ENCODE assay signal across 21 cellular contexts in the genomic region with DNA sequence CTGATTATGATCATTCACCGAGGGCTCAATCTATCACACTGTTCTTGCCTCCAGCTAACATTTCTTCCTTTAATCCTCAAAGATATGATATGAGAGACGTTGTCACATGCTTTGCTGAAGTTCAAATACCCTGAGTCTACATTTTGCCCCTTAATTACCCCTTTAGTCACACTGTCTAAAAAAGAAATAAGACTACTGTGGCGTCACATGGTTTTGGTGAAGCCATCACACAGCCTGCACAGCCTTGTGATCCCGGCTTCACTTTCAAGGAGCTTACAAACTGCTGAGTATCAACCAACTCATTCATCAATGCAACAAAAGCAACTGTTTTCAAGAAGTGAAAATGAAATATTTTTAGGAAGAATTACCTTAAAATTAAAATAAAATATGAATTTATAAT. TPM values are rescaled to one million over a fixed set of nuclear protein-coding genes. Genes with fewer than 3 reads are reported as not detected.
DNase-seq lines count a peak whose midpoint lies in the region; ATAC-seq, FAIRE-seq and TF ChIP-seq lines count a peak whose summit lies in the region.
"Had no signal": no experiment of that assay in that cellular context is flagged by ENCODE, and none has a peak within 500 bp of the region (broad histone marks: within the 10 kb centered on the region; RNA-seq: fewer than 3 reads in every experiment).

No MANE protein-coding gene starts in this region.

- no peak overlapping the region for H3K4me2 ChIP-seq in K562 (ENCODE audit: insufficient read depth, low read length)

- H3K27me3 ChIP-seq in K562 (ENCODE audit: control insufficient read depth in 2 of 2, insufficient read depth in 2 of 2, low read length in 2 of 2), result no peaks in the 10 kb centered on the region; a peak in 1 of 5 replicates
- no peaks in the 10 kb centered on the region for H3K27me3 ChIP-seq in CD8-positive, alpha-beta T cell (ENCODE audit: insufficient read depth, low read length)

- no peaks in the 10 kb centered on the region for H3K79me2 ChIP-seq in K562 (ENCODE audit: control insufficient read depth, insufficient read depth, low read length)

- H4K20me1 ChIP-seq in K562 (replicated peaks; ENCODE audit: control insufficient read depth, insufficient read depth, low read length), result no peaks in the 10 kb centered on the region

- no peak for TF ChIP-seq POLR2A in K562 (conservative IDR thresholded peaks at IDR 0.05)

- CTCF ChIA-PET in K562 (lab: Yijun Ruan, JAX; ENCODE audit: low intra/inter-chr PET ratio), result no interaction called here
- CTCF ChIA-PET in CD8-positive, alpha-beta T cell (lab: Charles Lee), result no interaction called here

- no peaks in the 10 kb centered on the region for H3K36me3 ChIP-seq in K562 (ENCODE audit: control insufficient read depth, insufficient read depth, low read length)
- no peaks in the 10 kb centered on the region for H3K36me3 ChIP-seq in CD8-positive, alpha-beta T cell (ENCODE audit: insufficient read depth, low read length)

- H3K4me3 Mint-ChIP-seq in CD8-positive, alpha-beta T cell, result no peak overlapping the region
- H3K4me3 Mint-ChIP-seq: B cell had no signal

- DNase-seq in NCI-H69 (lab: John Stamatoyannopoulos, UW) (peak; percentile 28), K562 (ENCODE audit: extremely low read depth in 1 of 4, low spot score in 3 of 4) (no peak), medulla oblongata (ENCODE audit: extremely low spot score) (peak; percentile 85), putamen (ENCODE audit: low spot score) (peak; percentile 24), GM19238 (ENCODE audit: insufficient read length, low spot score) (no peak)
- no peak for DNase-seq in CD8-positive, alpha-beta T cell
- no peak for DNase-seq in activated naive CD4-positive, alpha-beta T cell treated with Interleukin-2 at 50 U/mL for 16 hours
- DNase-seq: DMS79, GOT3, HCEC 1CT, KG1, NCI-H1092, NCI-H1436 treated with DMSO at 0.1 percent for 48 hours, NCI-H1930, NCI-H2227 treated with DMSO at 0.1 percent for 48 hours, NCI-H510A treated with DMSO at 0.1 percent for 48 hours, NCI-H82, Right ventricle myocardium superior had no signal

- TF ChIP-seq RAD21 in K562 (CRISPR knock-in tag; conservative IDR thresholded peaks at IDR 0.05 in 1 of 2, IDR thresholded peaks at IDR 0.05 in 1 of 2), result no peak

- H3K9me3 ChIP-seq in K562 (replicated peaks; ENCODE audit: control insufficient read depth, insufficient read depth, low read depth, low read length), result no peaks in the 10 kb centered on the region
- H3K9me3 ChIP-seq in CD8-positive, alpha-beta T cell (ENCODE audit: low read length), result no peaks in the 10 kb centered on the region

- no peaks in the 10 kb centered on the region; a peak in 1 of 5 replicates for H3K4me1 ChIP-seq in K562 (replicated peaks in 1 of 2; ENCODE audit: control insufficient read depth in 2 of 2, insufficient read depth in 2 of 2, low read length in 2 of 2)
- no peaks in the 10 kb centered on the region for H3K4me1 ChIP-seq in CD8-positive, alpha-beta T cell (ENCODE audit: insufficient read depth, low read length)

- peaks cover 4% of the 10 kb centered on the region for H3K27me3 Mint-ChIP-seq in CD8-positive, alpha-beta T cell (ENCODE audit: low read depth)

- H3K27ac Mint-ChIP-seq in CD8-positive, alpha-beta T cell, result no peak overlapping the region
- H3K27ac Mint-ChIP-seq: B cell had no signal

- 0 out of 2 replicates have a peak overlapping the region, but pooled peaks have one; percentile 32 for H2AFZ ChIP-seq in K562 (ENCODE audit: low read depth, low read length)

- no peak overlapping the region for H3K4me3 ChIP-seq in K562
- H3K4me3 ChIP-seq in CD8-positive, alpha-beta T cell (ENCODE audit: low read depth, low read length), result no peak overlapping the region

- intact Hi-C loops in K562 (cut with micrococcal nuclease), result no loop called here
- intact Hi-C loops in CD8-positive, alpha-beta T cell (cut with DNase I, micrococcal nuclease), result no loop called here

- no peaks in the 10 kb centered on the region for H3K4me1 Mint-ChIP-seq in CD8-positive, alpha-beta T cell (ENCODE audit: low read depth)
- H3K4me1 Mint-ChIP-seq: B cell had no signal

- H3K9me1 ChIP-seq in K562 (ENCODE audit: control insufficient read depth, insufficient read depth, low read length), result no peaks in the 10 kb centered on the region

- no peak for TF ChIP-seq EP300 in K562 (IDR thresholded peaks at IDR 0.05; ENCODE audit: low read length)

- POLR2A ChIA-PET in K562 (lab: Yijun Ruan, JAX), result no interaction called here
- POLR2A ChIA-PET in CD8-positive, alpha-beta T cell (lab: Charles Lee), result no interaction called here

- H3K36me3 Mint-ChIP-seq in CD8-positive, alpha-beta T cell, result no peaks in the 10 kb centered on the region

- H3K9ac ChIP-seq in K562 (ENCODE audit: insufficient read depth in 1 of 2, low read depth in 2 of 2, low read length in 2 of 2), result no peak overlapping the region

- ATAC-seq in K562 (no peak), SK-N-SH treated with all-trans-retinoic acid at 6 μM for 48 hours (no peak)
- ATAC-seq in CD8-positive, alpha-beta T cell, result no peak

- no TSS peak for BruUV-seq in K562 (replicated peaks; lab: Mats Ljungman, UMichigan)

- TF ChIP-seq CTCF in K562 (IDR thresholded peaks at IDR 0.05 in 2 of 3, conservative IDR thresholded peaks at IDR 0.05 in 1 of 3; ENCODE audit: insufficient read depth in 2 of 3, low read depth in 1 of 3, low read length in 3 of 3), result no peak
- no peak for TF ChIP-seq CTCF in CD8-positive, alpha-beta T cell (IDR thresholded peaks at IDR 0.05)

- no peak for FAIRE-seq in K562 (lab: Jason Lieb, UNC)

- no peak overlapping the region for H3K27ac ChIP-seq in K562 (ENCODE audit: extremely low read depth, low read depth, low read length)
- H3K27ac ChIP-seq in CD8-positive, alpha-beta T cell (ENCODE audit: low read depth, low read length), result no peak overlapping the region

- in situ Hi-C loops in K562 (cut with MboI), result no loop called here

- no peaks in the 10 kb centered on the region for H3K9me3 Mint-ChIP-seq in CD8-positive, alpha-beta T cell

- WGBS in K562 (ENCODE audit: insufficient coverage, low coverage, missing lambda C conversion rate), result 9% methylated on average over 3 of the region's 4 CpGs

TF ChIP-seq in K562, 482 proteins besides CTCF, POLR2A, EP300 and RAD21 (continues in another document):
- TF ChIP-seq POLR3A (IDR thresholded peaks at IDR 0.05; ENCODE audit: borderline replicate concordance, extremely low read depth, insufficient read depth, insufficient read length), result no peak
- no peak for TF ChIP-seq TAF9B (IDR thresholded peaks at IDR 0.05; ENCODE audit: partially characterized antibody)

RNA-seq across cellular contexts. Expression of gene SOCS6, which starts 31.9 kb away (rescaled TPM):
- 5.4 and 9.7 TPM in 2 replicates for total RNA-seq in K562 (2011; cell fraction: chromatin; rRNA removed; ENCODE audit: low replicate concordance)
- total RNA-seq in K562 (2011; cell fraction: nucleolus; rRNA removed), result 3.0 and 3.8 TPM in 2 replicates
- total RNA-seq in K562 (2011; cell fraction: nucleoplasm; rRNA removed), result 3.7 and 4.3 TPM in 2 replicates
- total RNA-seq in K562 (2014; rRNA removed), result 3.2 and 3.3 TPM in 2 replicates
- 5.7 and 7.2 TPM in 2 replicates for total RNA-seq in K562 (2014; rRNA removed; fragmentation: Illumina TruSeq; extraction: Trizol)
- total RNA-seq in K562 (2015; rRNA removed; fragmentation: Illumina TruSeq; extraction: Trizol), result 7.1 and 7.5 TPM in 2 replicates
- total RNA-seq in K562 (2021), result 5.8 and 6.6 TPM in 2 replicates
- polyA plus RNA-seq in K562 (2011; rRNA removed), result 5.0 and 5.6 TPM in 2 replicates
- 3.5 and 4.0 TPM in 2 replicates for polyA plus RNA-seq in K562 (2011; cell fraction: cytosol; rRNA removed)
- polyA plus RNA-seq in K562 (2011; cell fraction: nucleus; rRNA removed), result 3.0 and 4.3 TPM in 2 replicates
- polyA plus RNA-seq in K562 (2012), result 3.9 and 4.4 TPM in 2 replicates
- polyA plus RNA-seq in K562 (2014; fragmentation: Illumina TruSeq; extraction: Trizol), result 5.2 and 6.1 TPM in 2 replicates
- polyA plus RNA-seq in K562 (2014; fragmentation: Nextera tagmentation; extraction: Ambion mirVana), result 1 to 10 TPM; 2.5 to 3.4 TPM
- 3.4 and 3.9 TPM in 2 replicates for polyA plus RNA-seq in K562 (2014; rRNA removed)
- 11.2 and 14.2 TPM in 2 replicates for polyA minus RNA-seq in K562 (2011; rRNA and poly(A)+ RNA removed)
- 5.0 and 8.2 TPM in 2 replicates for polyA minus RNA-seq in K562 (2011; cell fraction: cytosol; rRNA and poly(A)+ RNA removed)
- polyA minus RNA-seq in K562 (2011; cell fraction: nucleus; rRNA and poly(A)+ RNA removed), result 3.6 and 8.1 TPM in 2 replicates
- total RNA-seq in CD8-positive, alpha-beta T cell, result 1 to 10 TPM in 1 of 2 experiments, under 1 TPM in 1; 0.90 to 1.2 TPM
- total RNA-seq: OCI-LY7 had no signal

RNA-seq across cellular contexts. Expression of gene RTTN, which starts 51.5 kb away (rescaled TPM):
- total RNA-seq in K562 (2011; cell fraction: chromatin; rRNA removed; ENCODE audit: low replicate concordance), result 63.5 and 131 TPM in 2 replicates
- 33.2 and 42.5 TPM in 2 replicates for total RNA-seq in K562 (2011; cell fraction: nucleolus; rRNA removed)
- total RNA-seq in K562 (2011; cell fraction: nucleoplasm; rRNA removed), result 71.2 and 83.2 TPM in 2 replicates
- 9.3 and 11.4 TPM in 2 replicates for total RNA-seq in K562 (2014; rRNA removed)
- total RNA-seq in K562 (2014; rRNA removed; fragmentation: Illumina TruSeq; extraction: Trizol), result 17.2 and 18.3 TPM in 2 replicates
- 16.2 and 17.1 TPM in 2 replicates for total RNA-seq in K562 (2015; rRNA removed; fragmentation: Illumina TruSeq; extraction: Trizol)
- total RNA-seq in K562 (2021), result 10.7 and 11.1 TPM in 2 replicates
- 10.1 and 10.6 TPM in 2 replicates for polyA plus RNA-seq in K562 (2011; rRNA removed)
- polyA plus RNA-seq in K562 (2011; cell fraction: cytosol; rRNA removed), result 2.5 and 5.2 TPM in 2 replicates
- polyA plus RNA-seq in K562 (2011; cell fraction: nucleus; rRNA removed), result 19.3 and 25.3 TPM in 2 replicates
- 4.1 and 5.6 TPM in 2 replicates for polyA plus RNA-seq in K562 (2012)
- 5.6 and 7.3 TPM in 2 replicates for polyA plus RNA-seq in K562 (2014; fragmentation: Illumina TruSeq; extraction: Trizol)
- 1 to 10 TPM; 3.1 to 4.9 TPM for polyA plus RNA-seq in K562 (2014; fragmentation: Nextera tagmentation; extraction: Ambion mirVana)
- 6.8 and 7.1 TPM in 2 replicates for polyA plus RNA-seq in K562 (2014; rRNA removed)
- polyA minus RNA-seq in K562 (2011; rRNA and poly(A)+ RNA removed), result 55.9 and 58.4 TPM in 2 replicates
- 9.1 and 10.1 TPM in 2 replicates for polyA minus RNA-seq in K562 (2011; cell fraction: cytosol; rRNA and poly(A)+ RNA removed)
- polyA minus RNA-seq in K562 (2011; cell fraction: nucleus; rRNA and poly(A)+ RNA removed), result 70.5 and 114 TPM in 2 replicates
- 10 to 100 TPM; 20.2 to 21.9 TPM for total RNA-seq in CD8-positive, alpha-beta T cell

Comparison
In these comparisons a context has a peak if more than half of its experiments do, and no peak if none do; other contexts are left out.
1. DNase-seq: peak in NCI-H69 (single experiment), medulla oblongata (single experiment) and putamen (single experiment); none in K562 (0 of 4), GM19238 (single experiment), CD8-positive, alpha-beta T cell (0 of 7) and activated naive CD4-positive, alpha-beta T cell treated with Interleukin-2 at 50 U/mL for 16 hours (single experiment).